1 cellular context compared by ENCODE assay signal in genomic region chr20:2156666-2157624, GRCh38.
TF ChIP-seq lines count a peak whose summit lies in the region.

No MANE protein-coding gene starts in this region.

TF ChIP-seq in HepG2, 621 proteins besides CTCF, POLR2A, EP300 and RAD21 (continued from another document and continues in another):
- TF ChIP-seq GATA4 (IDR thresholded peaks at IDR 0.05; ENCODE audit: borderline replicate concordance, low read depth) (no peak), ZNF75D (CRISPR knock-in tag; IDR thresholded peaks at IDR 0.05; ENCODE audit: borderline replicate concordance) (no peak), MATR3 (CRISPR knock-in tag; IDR thresholded peaks at IDR 0.05) (no peak), ZNF704 (CRISPR knock-in tag; IDR thresholded peaks at IDR 0.05; ENCODE audit: borderline replicate concordance) (no peak), AGO1 (IDR thresholded peaks at IDR 0.05; ENCODE audit: low read depth, low read length, poor library complexity, severe bottlenecking) (no peak), TCF7L2 (IDR thresholded peaks at IDR 0.05; ENCODE audit: low read depth, low read length) (no peak), ZBTB10 (CRISPR knock-in tag; IDR thresholded peaks at IDR 0.05; ENCODE audit: borderline replicate concordance) (no peak), NFE2 (CRISPR knock-in tag; IDR thresholded peaks at IDR 0.05) (no peak), SALL1 (CRISPR knock-in tag; IDR thresholded peaks at IDR 0.05) (peak; percentile 75), NFE2L2 (IDR thresholded peaks at IDR 0.05; ENCODE audit: low read length) (no peak), PHF8 (CRISPR knock-in tag; IDR thresholded peaks at IDR 0.05) (no peak), ZNF747 (CRISPR knock-in tag; IDR thresholded peaks at IDR 0.05; ENCODE audit: borderline replicate concordance) (no peak), KLF12 (CRISPR knock-in tag; IDR thresholded peaks at IDR 0.05; ENCODE audit: borderline replicate concordance) (no peak), FIP1L1 (IDR thresholded peaks at IDR 0.05; ENCODE audit: borderline replicate concordance, insufficient read depth, low read depth, low read length) (no peak), POLR2AphosphoS2 (IDR thresholded peaks at IDR 0.05; ENCODE audit: low read depth, low read length) (no peak), REL (CRISPR knock-in tag; conservative IDR thresholded peaks at IDR 0.05) (no peak), MAFK (conservative IDR thresholded peaks at IDR 0.05 in 1 of 2, IDR thresholded peaks at IDR 0.05 in 1 of 2; ENCODE audit: low read length in 2 of 2) (no peak), ZNF687 (CRISPR knock-in tag; IDR thresholded peaks at IDR 0.05) (no peak), POGZ (CRISPR knock-in tag; IDR thresholded peaks at IDR 0.05) (peak; percentile 82), ZNF720 (CRISPR knock-in tag; IDR thresholded peaks at IDR 0.05) (no peak), ZBTB7A (CRISPR knock-in tag; IDR thresholded peaks at IDR 0.05) (no peak), ZNF614 (CRISPR knock-in tag; IDR thresholded peaks at IDR 0.05; ENCODE audit: borderline replicate concordance) (peak; percentile 28; the same call in 1 of the 2 replicates), NFIB (CRISPR knock-in tag; IDR thresholded peaks at IDR 0.05; ENCODE audit: borderline replicate concordance) (no peak), DBP (CRISPR knock-in tag; IDR thresholded peaks at IDR 0.05; ENCODE audit: not compliant biosample characterization) (no peak), KAT8 (CRISPR knock-in tag; IDR thresholded peaks at IDR 0.05) (no peak), CREM (IDR thresholded peaks at IDR 0.05) (0 out of 2 replicates have a peak, but pooled peaks have one; percentile 35), CREM (CRISPR knock-in tag; IDR thresholded peaks at IDR 0.05) (no peak), HNF4A (CRISPR knock-in tag; IDR thresholded peaks at IDR 0.05) (peak; percentile 52), ZNF619 (CRISPR knock-in tag; IDR thresholded peaks at IDR 0.05) (no peak), ZNF652 (CRISPR knock-in tag; IDR thresholded peaks at IDR 0.05; ENCODE audit: borderline replicate concordance, low read depth) (no peak), TEF (CRISPR knock-in tag; IDR thresholded peaks at IDR 0.05) (no peak; the same call in 1 of the 2 replicates), ZNF550 (CRISPR knock-in tag; IDR thresholded peaks at IDR 0.05; ENCODE audit: borderline replicate concordance) (no peak), CSRNP2 (CRISPR knock-in tag; conservative IDR thresholded peaks at IDR 0.05; ENCODE audit: low read depth) (no peak), ZBTB8A (CRISPR knock-in tag; IDR thresholded peaks at IDR 0.05; ENCODE audit: borderline replicate concordance, low read depth) (no peak), BORCS8-MEF2B (CRISPR knock-in tag; IDR thresholded peaks at IDR 0.05) (no peak), HCFC1 (IDR thresholded peaks at IDR 0.05; ENCODE audit: low read depth, low read length) (no peak), SOX6 (IDR thresholded peaks at IDR 0.05) (no peak), SOX6 (CRISPR knock-in tag; IDR thresholded peaks at IDR 0.05) (peak; percentile 87), RXRB (CRISPR knock-in tag; IDR thresholded peaks at IDR 0.05; ENCODE audit: borderline replicate concordance) (peak; percentile 50; the same call in 1 of the 2 replicates), AFF4 (CRISPR knock-in tag; IDR thresholded peaks at IDR 0.05) (no peak), MTA1 (CRISPR knock-in tag; IDR thresholded peaks at IDR 0.05; ENCODE audit: borderline replicate concordance) (no peak), ZNF709 (CRISPR knock-in tag; IDR thresholded peaks at IDR 0.05) (no peak), GATAD1 (CRISPR knock-in tag; IDR thresholded peaks at IDR 0.05) (no peak), ELF3 (CRISPR knock-in tag; IDR thresholded peaks at IDR 0.05) (peak; percentile 64; the same call in 1 of the 2 replicates), CREB3 (CRISPR knock-in tag; IDR thresholded peaks at IDR 0.05) (no peak), BRCA1 (CRISPR knock-in tag; IDR thresholded peaks at IDR 0.05) (no peak), POLR2G (IDR thresholded peaks at IDR 0.05; ENCODE audit: low read depth, low read length) (no peak), ZNF879 (CRISPR knock-in tag; IDR thresholded peaks at IDR 0.05) (no peak), KAT7 (CRISPR knock-in tag; IDR thresholded peaks at IDR 0.05; ENCODE audit: borderline replicate concordance) (no peak), DR1 (CRISPR knock-in tag; IDR thresholded peaks at IDR 0.05) (no peak), BHLHE40 (IDR thresholded peaks at IDR 0.05; ENCODE audit: low read length) (no peak), NAIF1 (CRISPR knock-in tag; IDR thresholded peaks at IDR 0.05; ENCODE audit: borderline replicate concordance) (no peak), ZBTB38 (CRISPR knock-in tag; IDR thresholded peaks at IDR 0.05) (no peak), ZNF710 (CRISPR knock-in tag; IDR thresholded peaks at IDR 0.05; ENCODE audit: borderline replicate concordance) (no peak), ZSCAN22 (CRISPR knock-in tag; IDR thresholded peaks at IDR 0.05) (no peak)
